In genomic region chr21:8197377-8198027, GRCh38 we compare ENCODE assay signal across 8 cellular contexts.
DNase-seq lines count a peak whose midpoint lies in the region; ATAC-seq, FAIRE-seq and TF ChIP-seq lines count a peak whose summit lies in the region.
"Not testable (repeated sequence)": the region's sequence is repeated elsewhere in the genome, so short reads cannot be mapped to it uniquely, and the experiment has no call there.

No MANE protein-coding gene starts in this region.

- TF ChIP-seq POLR2A in A549 (IDR thresholded peaks at IDR 0.05; ENCODE audit: low read length); IMR-90 (IDR thresholded peaks at IDR 0.05; ENCODE audit: low read depth, low read length): not testable (repeated sequence)

- H4K20me1 ChIP-seq in IMR-90 (ENCODE audit: insufficient read depth, low read length), result not testable (repeated sequence)

- H3K23ac ChIP-seq in IMR-90 (ENCODE audit: low read depth, low read length), result not testable (repeated sequence)

- not testable (repeated sequence) for H2AK9ac ChIP-seq in IMR-90 (replicated peaks; ENCODE audit: low read depth, low read length, poor library complexity)

- H3K27ac ChIP-seq in A549; IMR-90 (ENCODE audit: insufficient read depth, low read length): not testable (repeated sequence)

- not testable (repeated sequence) for H3K56ac ChIP-seq in IMR-90 (ENCODE audit: extremely low read depth, insufficient read depth, low read length)

- TF ChIP-seq CTCF in A549 (IDR thresholded peaks at IDR 0.05); IMR-90 (conservative IDR thresholded peaks at IDR 0.05; ENCODE audit: low read depth, low read length): not testable (repeated sequence)

- not testable (repeated sequence) for H3K4me2 ChIP-seq in A549; IMR-90 (ENCODE audit: low read depth, low read length)

- not testable (repeated sequence) for H2BK15ac ChIP-seq in IMR-90 (ENCODE audit: low read depth, low read length)

- H2BK120ac ChIP-seq in IMR-90 (ENCODE audit: low read depth, low read length), result not testable (repeated sequence)

- not testable (repeated sequence) for H3K36me3 ChIP-seq in IMR-90 (ENCODE audit: control insufficient read depth, insufficient read depth, low read length)

- CTCF ChIA-PET in A549 (lab: Yijun Ruan, JAX); IMR-90 (lab: Yijun Ruan, JAX): not testable (repeated sequence)

- H2AK5ac ChIP-seq in IMR-90 (ENCODE audit: low read depth, low read length), result not testable (repeated sequence)

- not testable (repeated sequence) for H3K14ac ChIP-seq in IMR-90 (replicated peaks; ENCODE audit: low read depth, low read length)

- in situ Hi-C loops in IMR-90 (cut with MboI; ENCODE audit: low sequenced_read_pairs), result not testable (repeated sequence)

- not testable (repeated sequence) for H3K36me3 Mint-ChIP-seq in activated T-cell treated with anti-CD3 and anti-CD28 coated beads, Interleukin-2, amount 50 U/mL, for 72 hours (ENCODE audit: insufficient read depth in 2 of 2); natural killer cell treated with Interleukin-12 subunit alpha and Interleukin-12 subunit beta and Interleukin-15 and Interleukin-18, amount 100 ng/mL, for 72 hours

- not testable (repeated sequence) for H3K9me3 Mint-ChIP-seq in activated T-cell treated with anti-CD3 and anti-CD28 coated beads, Interleukin-2, amount 50 U/mL, for 72 hours; natural killer cell treated with Interleukin-12 subunit alpha and Interleukin-12 subunit beta and Interleukin-15 and Interleukin-18, amount 100 ng/mL, for 72 hours

- POLR2A ChIA-PET in A549 (lab: Yijun Ruan, JAX); IMR-90 (lab: Charles Lee; ENCODE audit: unreplicated experiment): not testable (repeated sequence)

- not testable (repeated sequence) for H2AFZ ChIP-seq in IMR-90 (replicated peaks; ENCODE audit: low read length, poor library complexity)

- H3K79me1 ChIP-seq in IMR-90 (ENCODE audit: low read depth in 1 of 2, low read length in 2 of 2), result not testable (repeated sequence)

- intact Hi-C loops in IMR-90 (cut with micrococcal nuclease); left cardiac atrium (cut with DNase I): not testable (repeated sequence)

- H4K8ac ChIP-seq in IMR-90 (ENCODE audit: low read depth in 2 of 2, low read length in 2 of 2), result not testable (repeated sequence)

- dilution Hi-C loops in IMR-90 (cut with HindIII; ENCODE audit: low sequenced_read_pairs, unreplicated experiment), result not testable (repeated sequence)

- not testable (repeated sequence) for H3K18ac ChIP-seq in IMR-90 (ENCODE audit: low read depth, low read length)

- TF ChIP-seq RAD21 in A549 (conservative IDR thresholded peaks at IDR 0.05 in 1 of 2, IDR thresholded peaks at IDR 0.05 in 1 of 2); IMR-90 (IDR thresholded peaks at IDR 0.05; ENCODE audit: low read length): not testable (repeated sequence)

- not testable (repeated sequence) for H3K27me3 ChIP-seq in IMR-90 (ENCODE audit: control insufficient read depth, insufficient read depth, low read length)

- TF ChIP-seq EP300 in A549 (IDR thresholded peaks at IDR 0.05), result not testable (repeated sequence)

- not testable (repeated sequence) for H3K4me1 ChIP-seq in A549; IMR-90 (ENCODE audit: control insufficient read depth, insufficient read depth, low read length)

- not testable (repeated sequence) for H3K4me3 Mint-ChIP-seq in activated T-cell treated with anti-CD3 and anti-CD28 coated beads, Interleukin-2, amount 50 U/mL, for 72 hours; natural killer cell treated with Interleukin-12 subunit alpha and Interleukin-12 subunit beta and Interleukin-15 and Interleukin-18, amount 100 ng/mL, for 72 hours

- H3K9me3 ChIP-seq in A549; IMR-90 (ENCODE audit: control insufficient read depth, insufficient read depth, low read length): not testable (repeated sequence)

- not testable (repeated sequence) for H3K9me1 ChIP-seq in IMR-90 (ENCODE audit: insufficient read depth, low read length)

- H2BK20ac ChIP-seq in IMR-90 (ENCODE audit: low read depth, low read length), result not testable (repeated sequence)

- peak; percentile 62 to 64 for ATAC-seq in A549
- peak; percentile 53 for ATAC-seq in GM18868 (IDR thresholded peaks at IDR 0.05; ENCODE audit: unreplicated experiment)
- ATAC-seq in GM21717 (IDR thresholded peaks at IDR 0.05; ENCODE audit: unreplicated experiment), result peak; percentile 42
- peak; percentile 44 for ATAC-seq in HG03025 (IDR thresholded peaks at IDR 0.05; ENCODE audit: low FRiP score, unreplicated experiment)
- ATAC-seq in IMR-90 (ENCODE audit: low read depth), result peak; percentile 74
- ATAC-seq in activated T-cell treated with anti-CD3 and anti-CD28 coated beads, Interleukin-2, amount 50 U/mL, for 72 hours (replicated peaks in 1 of 2), result peak; percentile 48 to 60
- peak; percentile 65 to 73 for ATAC-seq in left cardiac atrium
- ATAC-seq in natural killer cell treated with Interleukin-12 subunit alpha and Interleukin-12 subunit beta and Interleukin-15 and Interleukin-18, amount 100 ng/mL, for 72 hours, result peak; percentile 75 to 87

- DNase-seq in A549 (ENCODE audit: low read depth in 1 of 2, low spot score in 1 of 2); IMR-90; activated T-cell treated with anti-CD3 and anti-CD28 coated beads, Interleukin-2, amount 50 U/mL, for 72 hours; left cardiac atrium; natural killer cell treated with Interleukin-12 subunit alpha and Interleukin-12 subunit beta and Interleukin-15 and Interleukin-18, amount 100 ng/mL, for 72 hours (ENCODE audit: low spot score): not testable (repeated sequence)

- not testable (repeated sequence) for H3K4me1 Mint-ChIP-seq in activated T-cell treated with anti-CD3 and anti-CD28 coated beads, Interleukin-2, amount 50 U/mL, for 72 hours (ENCODE audit: low read depth); natural killer cell treated with Interleukin-12 subunit alpha and Interleukin-12 subunit beta and Interleukin-15 and Interleukin-18, amount 100 ng/mL, for 72 hours (ENCODE audit: low read depth in 2 of 2)

- not testable (repeated sequence) for H4K91ac ChIP-seq in IMR-90 (ENCODE audit: insufficient read depth, low read depth, low read length)

- H3K27ac Mint-ChIP-seq in activated T-cell treated with anti-CD3 and anti-CD28 coated beads, Interleukin-2, amount 50 U/mL, for 72 hours; natural killer cell treated with Interleukin-12 subunit alpha and Interleukin-12 subunit beta and Interleukin-15 and Interleukin-18, amount 100 ng/mL, for 72 hours: not testable (repeated sequence)

- FAIRE-seq in A549 (lab: Jason Lieb, UNC), result not testable (repeated sequence)

- H3K4me3 ChIP-seq in A549; IMR-90 (ENCODE audit: insufficient read depth, low read depth, low read length): not testable (repeated sequence)

- WGBS in A549 (ENCODE audit: missing lambda C conversion rate), result no CpG with 5 or more reads among the region's 20 CpGs
- WGBS in IMR-90 (ENCODE audit: extremely low coverage in 2 of 2, insufficient read length in 1 of 2), 2 experiments, result no CpG with 5 or more reads among the region's 20 CpGs

- H2BK5ac ChIP-seq in IMR-90 (ENCODE audit: low read depth, low read length, poor library complexity, severe bottlenecking), result not testable (repeated sequence)

- not testable (repeated sequence) for H3K9ac ChIP-seq in IMR-90 (ENCODE audit: low read depth, low read length)

- H4K5ac ChIP-seq in IMR-90 (ENCODE audit: low read depth, low read length), result not testable (repeated sequence)

- not testable (repeated sequence) for BruUV-seq in IMR-90 (replicated peaks; lab: Mats Ljungman, UMichigan)

- H3K4ac ChIP-seq in IMR-90 (ENCODE audit: low read depth, low read length), result not testable (repeated sequence)

- not testable (repeated sequence) for H3K27me3 Mint-ChIP-seq in activated T-cell treated with anti-CD3 and anti-CD28 coated beads, Interleukin-2, amount 50 U/mL, for 72 hours (ENCODE audit: low read depth); natural killer cell treated with Interleukin-12 subunit alpha and Interleukin-12 subunit beta and Interleukin-15 and Interleukin-18, amount 100 ng/mL, for 72 hours
